Comparison of ENCODE assay signal across 1 cellular context in the genomic region with DNA sequence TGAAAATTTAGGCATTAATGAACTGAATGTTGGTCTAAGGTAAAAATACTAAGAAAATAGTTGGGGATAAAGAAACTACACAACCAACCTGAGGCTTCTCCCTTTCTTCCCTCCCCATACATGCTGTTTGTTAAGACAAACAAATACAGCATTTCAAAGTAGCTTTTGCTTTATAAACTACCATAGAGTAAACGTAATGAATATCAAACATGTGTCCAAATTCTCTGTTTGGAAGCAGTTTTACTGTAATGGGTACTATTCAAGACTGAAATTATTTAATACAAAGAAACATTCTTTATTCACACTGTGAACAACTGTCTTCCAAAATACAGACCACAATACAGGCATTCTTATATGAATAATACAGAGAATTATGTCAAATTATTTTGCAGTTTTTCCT.
TF ChIP-seq lines count a peak whose summit lies in the region.

No MANE protein-coding gene starts in this region.

TF ChIP-seq in WTC11, 78 proteins besides CTCF, POLR2A, EP300 and RAD21 (continued from another document):
- TF ChIP-seq, protein P1, sequence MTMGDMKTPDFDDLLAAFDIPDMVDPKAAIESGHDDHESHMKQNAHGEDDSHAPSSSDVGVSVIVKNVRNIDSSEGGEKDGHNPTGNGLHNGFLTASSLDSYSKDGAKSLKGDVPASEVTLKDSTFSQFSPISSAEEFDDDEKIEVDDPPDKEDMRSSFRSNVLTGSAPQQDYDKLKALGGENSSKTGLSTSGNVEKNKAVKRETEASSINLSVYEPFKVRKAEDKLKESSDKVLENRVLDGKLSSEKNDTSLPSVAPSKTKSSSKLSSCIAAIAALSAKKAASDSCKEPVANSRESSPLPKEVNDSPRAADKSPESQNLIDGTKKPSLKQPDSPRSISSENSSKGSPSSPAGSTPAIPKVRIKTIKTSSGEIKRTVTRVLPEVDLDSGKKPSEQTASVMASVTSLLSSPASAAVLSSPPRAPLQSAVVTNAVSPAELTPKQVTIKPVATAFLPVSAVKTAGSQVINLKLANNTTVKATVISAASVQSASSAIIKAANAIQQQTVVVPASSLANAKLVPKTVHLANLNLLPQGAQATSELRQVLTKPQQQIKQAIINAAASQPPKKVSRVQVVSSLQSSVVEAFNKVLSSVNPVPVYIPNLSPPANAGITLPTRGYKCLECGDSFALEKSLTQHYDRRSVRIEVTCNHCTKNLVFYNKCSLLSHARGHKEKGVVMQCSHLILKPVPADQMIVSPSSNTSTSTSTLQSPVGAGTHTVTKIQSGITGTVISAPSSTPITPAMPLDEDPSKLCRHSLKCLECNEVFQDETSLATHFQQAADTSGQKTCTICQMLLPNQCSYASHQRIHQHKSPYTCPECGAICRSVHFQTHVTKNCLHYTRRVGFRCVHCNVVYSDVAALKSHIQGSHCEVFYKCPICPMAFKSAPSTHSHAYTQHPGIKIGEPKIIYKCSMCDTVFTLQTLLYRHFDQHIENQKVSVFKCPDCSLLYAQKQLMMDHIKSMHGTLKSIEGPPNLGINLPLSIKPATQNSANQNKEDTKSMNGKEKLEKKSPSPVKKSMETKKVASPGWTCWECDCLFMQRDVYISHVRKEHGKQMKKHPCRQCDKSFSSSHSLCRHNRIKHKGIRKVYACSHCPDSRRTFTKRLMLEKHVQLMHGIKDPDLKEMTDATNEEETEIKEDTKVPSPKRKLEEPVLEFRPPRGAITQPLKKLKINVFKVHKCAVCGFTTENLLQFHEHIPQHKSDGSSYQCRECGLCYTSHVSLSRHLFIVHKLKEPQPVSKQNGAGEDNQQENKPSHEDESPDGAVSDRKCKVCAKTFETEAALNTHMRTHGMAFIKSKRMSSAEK (CRISPR knock-in tag; IDR thresholded peaks at IDR 0.05; ENCODE audit: borderline replicate concordance): no peak
- TF ChIP-seq HMGA2 (CRISPR knock-in tag; IDR thresholded peaks at IDR 0.05) (no peak), ELF4 (CRISPR knock-in tag; IDR thresholded peaks at IDR 0.05; ENCODE audit: low read depth) (no peak), ETV6 (CRISPR knock-in tag; IDR thresholded peaks at IDR 0.05) (no peak), ZNF317 (CRISPR knock-in tag; IDR thresholded peaks at IDR 0.05; ENCODE audit: borderline replicate concordance, low read depth) (no peak), MYBL2 (CRISPR knock-in tag; IDR thresholded peaks at IDR 0.05) (no peak), KAT7 (CRISPR knock-in tag; IDR thresholded peaks at IDR 0.05; ENCODE audit: borderline replicate concordance) (no peak)
- TF ChIP-seq, protein P2, sequence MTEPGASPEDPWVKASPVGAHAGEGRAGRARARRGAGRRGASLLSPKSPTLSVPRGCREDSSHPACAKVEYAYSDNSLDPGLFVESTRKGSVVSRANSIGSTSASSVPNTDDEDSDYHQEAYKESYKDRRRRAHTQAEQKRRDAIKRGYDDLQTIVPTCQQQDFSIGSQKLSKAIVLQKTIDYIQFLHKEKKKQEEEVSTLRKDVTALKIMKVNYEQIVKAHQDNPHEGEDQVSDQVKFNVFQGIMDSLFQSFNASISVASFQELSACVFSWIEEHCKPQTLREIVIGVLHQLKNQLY (CRISPR knock-in tag; IDR thresholded peaks at IDR 0.05): no peak
- TF ChIP-seq, protein P3, sequence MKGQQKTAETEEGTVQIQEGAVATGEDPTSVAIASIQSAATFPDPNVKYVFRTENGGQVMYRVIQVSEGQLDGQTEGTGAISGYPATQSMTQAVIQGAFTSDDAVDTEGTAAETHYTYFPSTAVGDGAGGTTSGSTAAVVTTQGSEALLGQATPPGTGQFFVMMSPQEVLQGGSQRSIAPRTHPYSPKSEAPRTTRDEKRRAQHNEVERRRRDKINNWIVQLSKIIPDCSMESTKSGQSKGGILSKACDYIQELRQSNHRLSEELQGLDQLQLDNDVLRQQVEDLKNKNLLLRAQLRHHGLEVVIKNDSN (CRISPR knock-in tag; IDR thresholded peaks at IDR 0.05): no peak
- TF ChIP-seq, protein P4, sequence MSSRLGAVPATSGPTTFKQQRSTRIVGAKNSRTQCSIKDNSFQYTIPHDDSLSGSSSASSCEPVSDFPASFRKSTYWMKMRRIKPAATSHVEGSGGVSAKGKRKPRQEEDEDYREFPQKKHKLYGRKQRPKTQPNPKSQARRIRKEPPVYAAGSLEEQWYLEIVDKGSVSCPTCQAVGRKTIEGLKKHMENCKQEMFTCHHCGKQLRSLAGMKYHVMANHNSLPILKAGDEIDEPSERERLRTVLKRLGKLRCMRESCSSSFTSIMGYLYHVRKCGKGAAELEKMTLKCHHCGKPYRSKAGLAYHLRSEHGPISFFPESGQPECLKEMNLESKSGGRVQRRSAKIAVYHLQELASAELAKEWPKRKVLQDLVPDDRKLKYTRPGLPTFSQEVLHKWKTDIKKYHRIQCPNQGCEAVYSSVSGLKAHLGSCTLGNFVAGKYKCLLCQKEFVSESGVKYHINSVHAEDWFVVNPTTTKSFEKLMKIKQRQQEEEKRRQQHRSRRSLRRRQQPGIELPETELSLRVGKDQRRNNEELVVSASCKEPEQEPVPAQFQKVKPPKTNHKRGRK (CRISPR knock-in tag; IDR thresholded peaks at IDR 0.05; ENCODE audit: borderline replicate concordance): no peak
